ENCODE assay signal across 22 cellular contexts in genomic region chr7:125567686-125568085, GRCh38.
"Had no signal": no experiment of that assay in that cellular context is flagged by ENCODE, and none has a peak within 500 bp of the region (broad histone marks: within the 10 kb centered on the region; RNA-seq: fewer than 3 reads in every experiment).

No MANE protein-coding gene starts in this region.

- H3K36me3 ChIP-seq: cardiac muscle cell, gastroesophageal sphincter, heart left ventricle, neutrophil, ovary, right lobe of liver, tibial artery, WERI-Rb-1 had no signal

- H3K4me3 ChIP-seq: body of pancreas, cardiac muscle cell, gastroesophageal sphincter, heart left ventricle, ovary, right lobe of liver, skin epidermis, tibial artery had no signal

- FAIRE-seq: islet of Langerhans had no signal

- ATAC-seq: activated CD8-positive, alpha-beta T cell treated with anti-CD3 and anti-CD28 coated beads, Interleukin-2, amount 10 ng/mL, durations not matched to agents 7 days and 5 days; body of pancreas; gastroesophageal sphincter; heart left ventricle; right lobe of liver; stimulated activated effector memory CD8-positive, alpha-beta T cell treated with anti-CD3 and anti-CD28 coated beads, Interleukin-12 subunit alpha, Interleukin-12 subunit beta, amount 100 ng/mL, for 72 hours; stimulated activated naive CD8-positive, alpha-beta T cell treated with anti-CD3 and anti-CD28 coated beads, Interleukin-15, amount 100 ng/mL, for 72 hours had no signal

- H3K9me3 ChIP-seq: body of pancreas, gastroesophageal sphincter, heart left ventricle, neutrophil, ovary, right lobe of liver, tibial artery had no signal

- H3K4me1 ChIP-seq: body of pancreas, gastroesophageal sphincter, heart left ventricle, right lobe of liver, tibial artery had no signal

- H3K27ac ChIP-seq: body of pancreas, cardiac muscle cell, epithelial cell of prostate, gastroesophageal sphincter, heart left ventricle, neutrophil, ovary, right lobe of liver, skin epidermis, tibial artery, WERI-Rb-1 had no signal

- H3K27me3 ChIP-seq: body of pancreas, cardiac muscle cell, gastroesophageal sphincter, heart left ventricle, neutrophil, ovary, right lobe of liver, tibial artery had no signal

- DNase-seq: activated CD4-positive, alpha-beta T cell treated with anti-CD3 and anti-CD28 coated beads, Interleukin-2, amount 50 U/mL, for 1 hour; activated CD4-positive, CD25-positive, alpha-beta regulatory T cell treated with anti-CD3 and anti-CD28 coated beads, Interleukin-2, amount 50 U/mL, for 72 hours; activated CD8-positive, alpha-beta T cell treated with anti-CD3 and anti-CD28 coated beads, Interleukin-2, amount 10 ng/mL, durations not matched to agents 7 days and 5 days; activated gamma-delta T cell; anterior cingulate cortex; body of pancreas; cortex of kidney; heart left ventricle; mesenchymal stem cell; ovary; right lobe of liver; stimulated activated CD4-positive, alpha-beta T cell treated with anti-CD3 and anti-CD28 coated beads, Interleukin-1b, Interleukin-23, amount 100 ng/mL, for 48 hours; stimulated activated naive CD8-positive, alpha-beta T cell treated with anti-CD3 and anti-CD28 coated beads, Interleukin-15, amount 100 ng/mL, for 72 hours; tibial artery; WERI-Rb-1 had no signal
